In the genomic region with DNA sequence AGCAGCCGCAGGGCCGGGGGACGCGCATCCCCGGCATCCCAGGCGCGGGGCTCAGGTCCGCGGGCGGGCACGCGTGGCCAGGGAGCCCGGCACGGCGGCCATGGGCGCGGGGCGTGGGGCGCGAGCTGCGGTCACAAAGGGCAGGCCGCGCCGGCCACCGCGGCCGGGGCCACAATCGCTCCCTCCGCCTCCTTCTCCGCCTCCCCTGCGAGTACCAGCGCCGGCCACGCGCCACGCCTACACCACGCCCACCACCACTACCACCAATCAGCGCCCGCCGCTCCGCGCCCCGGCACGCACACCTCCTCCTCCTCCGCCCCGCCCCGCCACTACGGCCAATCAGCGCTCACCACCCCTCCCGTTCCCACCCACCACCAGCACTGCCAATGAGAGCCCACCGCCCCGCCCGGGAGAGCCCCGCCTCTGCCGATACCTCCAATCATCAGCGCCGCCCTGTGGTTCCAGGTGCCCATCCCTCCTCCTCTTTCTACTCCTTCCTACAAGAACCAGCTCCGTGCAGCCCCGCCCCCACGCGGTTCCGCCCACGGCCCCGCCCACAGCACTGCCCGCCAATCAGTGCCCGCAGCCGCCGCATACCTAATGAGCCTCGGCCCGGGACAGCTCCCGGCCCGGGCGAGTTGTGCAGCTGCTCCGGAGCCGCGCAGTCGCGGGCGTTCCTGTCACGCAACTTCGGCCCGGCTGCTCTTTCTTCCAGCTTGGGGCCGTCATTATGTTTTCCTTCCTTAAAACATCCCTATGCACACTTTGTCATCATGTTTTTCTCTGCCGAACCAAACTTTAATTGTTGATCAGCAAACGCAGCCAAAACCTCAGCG, we compare ENCODE assay signal across 1 cellular context.
TF ChIP-seq lines count a peak whose summit lies in the region.

RPS6KA2 (minus strand) TSS at position 213 of the 836 bp plus-strand sequence. CDS start 232 bp downstream, outside the sequence.

TF ChIP-seq in liver, 16 proteins besides CTCF, POLR2A, EP300 and RAD21 (continued from another document):
- TF ChIP-seq EGR1 (IDR thresholded peaks at IDR 0.05; ENCODE audit: low read depth in 2 of 2): peak in 1 of 2 donors; percentile 59
- TF ChIP-seq NR2F2 (IDR thresholded peaks at IDR 0.05): no peak
- peak; percentile 73 for TF ChIP-seq TAF1 (conservative IDR thresholded peaks at IDR 0.05)
- TF ChIP-seq SP1 (IDR thresholded peaks at IDR 0.05): peak; percentile 93
- TF ChIP-seq GABPA (IDR thresholded peaks at IDR 0.05 in 1 of 2, conservative IDR thresholded peaks at IDR 0.05 in 1 of 2): peak in 1 of 2 donors; percentile 33
- no peak for TF ChIP-seq FOXA2 (IDR thresholded peaks at IDR 0.05)
